ENCODE assay signal across 8 cellular contexts in the genomic region with DNA sequence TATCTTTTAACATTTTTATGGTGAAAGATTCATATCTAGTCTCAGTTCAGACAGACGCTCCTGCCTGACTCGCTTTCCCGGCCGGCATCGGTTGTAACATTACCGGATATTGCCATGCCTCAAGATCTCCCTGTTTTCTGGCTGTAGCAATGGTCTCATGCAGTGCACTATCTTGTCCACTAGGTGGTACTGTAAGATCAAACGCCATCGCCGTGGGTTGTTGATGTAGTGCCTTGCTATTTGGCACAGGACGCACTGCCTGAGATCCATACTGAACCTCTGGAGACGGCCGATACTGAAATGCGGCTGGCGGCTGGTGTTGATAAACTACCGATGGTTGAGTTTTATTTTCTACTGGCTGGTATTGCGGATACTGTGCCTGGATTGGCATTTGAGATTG.
A peak's percentile ranks its signal among the peaks of the same experiment; 100 is the strongest.
DNase-seq lines count a peak whose midpoint lies in the region; ATAC-seq and TF ChIP-seq lines count a peak whose summit lies in the region.
"Not testable (repeated sequence)": the region's sequence is repeated elsewhere in the genome, so short reads cannot be mapped to it uniquely, and the experiment has no call there.

No MANE protein-coding gene starts in this region.

- DNase-seq in Caki2 (ENCODE audit: low read depth) (peak; percentile 9), Kasumi-1 (lab: John Stamatoyannopoulos, UW) (peak; percentile 3 to 24), iPS DF 4.7 (ENCODE audit: extremely low read depth, low spot score) (peak; percentile 38), progenitor cell of endocrine pancreas (ENCODE audit: low spot score, unreplicated experiment) (peak; percentile 26)
- DNase-seq in RWPE2 (ENCODE audit: low spot score); chondrocyte (ENCODE audit: low spot score): not testable (repeated sequence)
- DNase-seq in activated CD8-positive, alpha-beta memory T cell treated with anti-CD3 and anti-CD28 coated beads, Interleukin-2, amount 50 U/mL, for 1 hour (ENCODE audit: extremely low read depth): peak; percentile 13
- DNase-seq in stimulated activated CD8-positive, alpha-beta memory T cell treated with anti-CD3 and anti-CD28 coated beads, Interleukin-7, amount 100 ng/mL, for 48 hours (ENCODE audit: extremely low read depth in 1 of 2, low read depth in 1 of 2): peak; percentile 1 to 11

- H3K9me3 ChIP-seq in RWPE2 (ENCODE audit: severe bottlenecking): not testable (repeated sequence)

- TF ChIP-seq CTCF in RWPE2 (IDR thresholded peaks at IDR 0.05; ENCODE audit: poor library complexity, severe bottlenecking): peak; percentile 87
- peak; percentile 85 for TF ChIP-seq CTCF in chondrocyte (IDR thresholded peaks at IDR 0.05)
- peak; percentile 71 for TF ChIP-seq CTCF in progenitor cell of endocrine pancreas (IDR thresholded peaks at IDR 0.05; ENCODE audit: unreplicated experiment)

- not testable (repeated sequence) for H3K9me3 Mint-ChIP-seq in chondrocyte (ENCODE audit: low read depth); progenitor cell of endocrine pancreas (ENCODE audit: low read depth)

- H3K4me3 ChIP-seq in RWPE2 (ENCODE audit: severe bottlenecking): not testable (repeated sequence)

- not testable (repeated sequence) for H3K27ac ChIP-seq in RWPE2 (ENCODE audit: poor library complexity, severe bottlenecking)

- peaks cover 32% of the 10 kb centered on the region for H3K27me3 Mint-ChIP-seq in chondrocyte (ENCODE audit: low read depth)
- H3K27me3 Mint-ChIP-seq in progenitor cell of endocrine pancreas: peaks cover 32% of the 10 kb centered on the region

- not testable (repeated sequence) for H3K36me3 Mint-ChIP-seq in chondrocyte (ENCODE audit: low read depth); progenitor cell of endocrine pancreas (ENCODE audit: insufficient read depth)

- peaks cover 21% of the 10 kb centered on the region for H3K27me3 ChIP-seq in RWPE2 (ENCODE audit: insufficient read depth, poor library complexity, severe bottlenecking)

- not testable (repeated sequence) for ATAC-seq in RWPE2 (ENCODE audit: low read depth)

- not testable (repeated sequence) for H3K4me1 ChIP-seq in RWPE2 (ENCODE audit: insufficient read depth, poor library complexity, severe bottlenecking)

- peak overlapping the region; percentile 68 for H3K27ac Mint-ChIP-seq in chondrocyte (ENCODE audit: unreplicated experiment)
- H3K27ac Mint-ChIP-seq in progenitor cell of endocrine pancreas: not testable (repeated sequence)

- in situ Hi-C loops in Caki2 (cut with HindIII; ENCODE audit: low pct_unique_long_range_greater_than_20kb, low sequenced_read_pairs): not testable (repeated sequence)

- not testable (repeated sequence) for H3K4me1 Mint-ChIP-seq in chondrocyte (ENCODE audit: low read depth)
- peaks cover 11% of the 10 kb centered on the region for H3K4me1 Mint-ChIP-seq in progenitor cell of endocrine pancreas (ENCODE audit: low read depth)

- not testable (repeated sequence) for H3K36me3 ChIP-seq in RWPE2 (ENCODE audit: low read depth)

- H3K4me3 Mint-ChIP-seq in chondrocyte (ENCODE audit: unreplicated experiment): peak overlapping the region; percentile 46
- not testable (repeated sequence) for H3K4me3 Mint-ChIP-seq in progenitor cell of endocrine pancreas (ENCODE audit: low read depth)
